ENCODE assay signal across 8 cellular contexts in genomic region chr3:184379375-184380209, GRCh38. TPM values are rescaled to one million over a fixed set of nuclear protein-coding genes. Genes with fewer than 3 reads are reported as not detected.
A peak's percentile ranks its signal among the peaks of the same experiment; 100 is the strongest.
DNase-seq lines count a peak whose midpoint lies in the region; ATAC-seq and TF ChIP-seq lines count a peak whose summit lies in the region.

Gene CHRD, plus strand, starts transcription at chr3:184380054. Its CDS starts 265 bp downstream, at chr3:184380319.

- H3K36me3 ChIP-seq in BLaER1 treated with 17β-estradiol and CSF1 and Interleukin-3, amounts not matched to agents 10 nM and 100 nM = no peaks in the 10 kb centered on the region
- H3K36me3 ChIP-seq in WERI-Rb-1 (peaks cover 21% of the 10 kb centered on the region), osteoblast (ENCODE audit: insufficient read depth, low read length) (no peaks in the 10 kb centered on the region)

- intact Hi-C loops in Right ventricle myocardium inferior (cut with DNase I) = no loop called here

- H3K27me3 ChIP-seq in BLaER1 treated with 17β-estradiol and CSF1 and Interleukin-3, amounts not matched to agents 10 nM and 100 nM = peaks cover 60 to 87% (median 77%) of the 10 kb centered on the region in 11 experiments
- no peaks in the 10 kb centered on the region for H3K27me3 ChIP-seq in WERI-Rb-1 (ENCODE audit: insufficient read depth, low read depth, severe bottlenecking)
- peaks cover 67% of the 10 kb centered on the region for H3K27me3 ChIP-seq in osteoblast (ENCODE audit: insufficient read depth, low read length)

- H3K9me3 ChIP-seq in BLaER1 treated with 17β-estradiol and CSF1 and Interleukin-3, amounts not matched to agents 10 nM and 100 nM (replicated peaks in 1 of 11) = no peaks in the 10 kb centered on the region
- H3K9me3 ChIP-seq in WERI-Rb-1 (ENCODE audit: severe bottlenecking) (no peaks in the 10 kb centered on the region), osteoblast (ENCODE audit: low read depth, low read length) (no peaks in the 10 kb centered on the region)

- H3K79me2 ChIP-seq in osteoblast (ENCODE audit: insufficient read depth, low read length) = no peaks in the 10 kb centered on the region

- no peak within 1 kb of the TSS for H2AFZ ChIP-seq in osteoblast (ENCODE audit: low read length)

- DNase-seq in WERI-Rb-1 (peak; percentile 36), Right ventricle myocardium inferior (ENCODE audit: missing footprints) (no peak), osteoblast (ENCODE audit: insufficient read length, low spot score, missing footprints) (peak; percentile 83), NCI-H748 treated with DMSO at 0.1 percent for 48 hours (lab: John Stamatoyannopoulos, UW) (no peak), SKM-1 treated with dmso at 0.1 percent for 144 hours (lab: John Stamatoyannopoulos, UW; ENCODE audit: unreplicated experiment) (no peak)
- DNase-seq in stimulated activated CD4-positive, alpha-beta T cell treated with anti-CD3 and anti-CD28 coated beads, Interleukin-12 subunit alpha, Interleukin-12 subunit beta, amount 100 ng/mL, for 4 hours = no peak

- H3K4me2 ChIP-seq in BLaER1 treated with 17β-estradiol and CSF1 and Interleukin-3, amounts not matched to agents 10 nM and 100 nM = peak within 1 kb of the TSS; percentile 75 to 89 (median 81)
- H3K4me2 ChIP-seq in osteoblast (ENCODE audit: insufficient read depth, low read length) = peak within 1 kb of the TSS; percentile 60

- peak within 1 kb of the TSS in 8 of 11 experiments; percentile 10 to 59 (median 40); a peak in 10 of 22 replicates for H3K9ac ChIP-seq in BLaER1 treated with 17β-estradiol and CSF1 and Interleukin-3, amounts not matched to agents 10 nM and 100 nM

- no peak for TF ChIP-seq CTCF in WERI-Rb-1 (IDR thresholded peaks at IDR 0.05; ENCODE audit: low read depth, low read length)
- TF ChIP-seq CTCF in osteoblast (IDR thresholded peaks at IDR 0.05; ENCODE audit: extremely low read depth, low read depth, low read length) = no peak

- peaks cover 0 to 51% (median 17%) of the 10 kb centered on the region in 11 experiments; a peak in 14 of 22 replicates for H4K20me1 ChIP-seq in BLaER1 treated with 17β-estradiol and CSF1 and Interleukin-3, amounts not matched to agents 10 nM and 100 nM
- H4K20me1 ChIP-seq in osteoblast (ENCODE audit: insufficient read depth, low read length) = no peaks in the 10 kb centered on the region

- no peak within 1 kb of the TSS for H3K27ac ChIP-seq in BLaER1 treated with 17β-estradiol and CSF1 and Interleukin-3, amounts not matched to agents 10 nM and 100 nM
- H3K27ac ChIP-seq in WERI-Rb-1 = peak within 1 kb of the TSS; percentile 81
- no peak within 1 kb of the TSS for H3K27ac ChIP-seq in osteoblast (ENCODE audit: low read depth, low read length)

- peaks cover 5 to 25% (median 17%) of the 10 kb centered on the region in 10 experiments; a peak in 16 of 20 replicates for H3K4me1 ChIP-seq in BLaER1 treated with 17β-estradiol and CSF1 and Interleukin-3, amounts not matched to agents 10 nM and 100 nM
- no peaks in the 10 kb centered on the region for H3K4me1 ChIP-seq in osteoblast (ENCODE audit: insufficient read depth, low read length)

- peak within 1 kb of the TSS; percentile 44 to 68 (median 56) for H3K4me3 ChIP-seq in BLaER1 treated with 17β-estradiol and CSF1 and Interleukin-3, amounts not matched to agents 10 nM and 100 nM
- H3K4me3 ChIP-seq in WERI-Rb-1 (ENCODE audit: low read depth, low read length) = peak within 1 kb of the TSS; percentile 48
- H3K4me3 ChIP-seq in osteoblast (ENCODE audit: insufficient read depth, low read length) = peak within 1 kb of the TSS; percentile 19

- ATAC-seq in Right ventricle myocardium inferior = peak; percentile 78
- no peak for ATAC-seq in HG02852 (IDR thresholded peaks at IDR 0.05; ENCODE audit: unreplicated experiment)

RNA-seq across cellular contexts. Expression of gene CHRD, which starts in this region (rescaled TPM):
- 8.7 TPM for total RNA-seq in Right ventricle myocardium inferior
- total RNA-seq in osteoblast = 0.29 and 0.36 TPM in 2 replicates

Comparison
In these comparisons a context has a peak if more than half of its experiments do, and no peak if none do; other contexts are left out.
1. Peak in DNase-seq, H3K4me3 ChIP-seq and H3K4me2 ChIP-seq in osteoblast; RNA of the gene not detected or under 1 TPM.